In genomic region chr19:38524369-38524768, GRCh38 we compare ENCODE assay signal across 32 cellular contexts.
"Had no signal": no experiment of that assay in that cellular context is flagged by ENCODE, and none has a peak within 500 bp of the region (broad histone marks: within the 10 kb centered on the region; RNA-seq: fewer than 3 reads in every experiment).

No MANE protein-coding gene starts in this region.

- H3K9me3 ChIP-seq: ascending aorta, breast epithelium, colonic mucosa, esophagus muscularis mucosa, gastrocnemius medialis, heart left ventricle had no signal

- H3K4me3 ChIP-seq: ascending aorta, breast epithelium, cardiac muscle cell, colonic mucosa, esophagus muscularis mucosa, gastrocnemius medialis, heart left ventricle had no signal

- H3K27ac ChIP-seq: ascending aorta, breast epithelium, cardiac muscle cell, colonic mucosa, esophagus muscularis mucosa, foreskin keratinocyte, gastrocnemius medialis, heart left ventricle had no signal

- H3K4me1 ChIP-seq: ascending aorta, breast epithelium, colonic mucosa, esophagus muscularis mucosa, foreskin keratinocyte, gastrocnemius medialis, heart left ventricle had no signal

- H3K4me1 Mint-ChIP-seq: activated CD4-positive, alpha-beta T cell treated with anti-CD3 and anti-CD28 coated beads for 36 hours; activated CD8-positive, alpha-beta memory T cell treated with anti-CD3 and anti-CD28 coated beads, Interleukin-2, amount 10 ng/mL, durations not matched to agents 7 days and 5 days; endodermal cell had no signal

- H3K4me3 Mint-ChIP-seq: activated CD4-positive, alpha-beta memory T cell treated with anti-CD3 and anti-CD28 coated beads for 36 hours; activated CD4-positive, alpha-beta T cell treated with anti-CD3 and anti-CD28 coated beads for 36 hours; activated CD4-positive, alpha-beta T cell treated with anti-CD3 and anti-CD28 coated beads, Interleukin-2, amount 10 ng/mL, durations not matched to agents 24 days and 14 days; activated CD8-positive, alpha-beta memory T cell treated with anti-CD3 and anti-CD28 coated beads, Interleukin-2, amount 10 ng/mL, durations not matched to agents 7 days and 5 days; activated CD8-positive, alpha-beta T cell treated with anti-CD3 and anti-CD28 coated beads, Interleukin-2, amount 10 ng/mL, durations not matched to agents 7 days and 5 days; activated naive CD8-positive, alpha-beta T cell; activated T-cell treated with anti-CD3 and anti-CD28 coated beads, Interleukin-2, amount 50 U/mL, for 24 hours; activated T-cell treated with anti-CD3 and anti-CD28 coated beads, Interleukin-2, amount 50 U/mL, for 72 hours; brain; endodermal cell had no signal

- H3K27me3 Mint-ChIP-seq: activated CD4-positive, alpha-beta memory T cell treated with anti-CD3 and anti-CD28 coated beads for 36 hours; activated CD4-positive, alpha-beta T cell treated with anti-CD3 and anti-CD28 coated beads for 36 hours; activated CD4-positive, alpha-beta T cell treated with anti-CD3 and anti-CD28 coated beads, Interleukin-2, amount 10 ng/mL, durations not matched to agents 24 days and 14 days; activated naive CD8-positive, alpha-beta T cell; activated T-cell treated with anti-CD3 and anti-CD28 coated beads, Interleukin-2, amount 50 U/mL, for 24 hours had no signal

- ATAC-seq: activated CD4-positive, alpha-beta T cell treated with anti-CD3 and anti-CD28 coated beads for 36 hours; activated CD8-positive, alpha-beta memory T cell treated with anti-CD3 and anti-CD28 coated beads, Interleukin-2, amount 10 ng/mL, durations not matched to agents 7 days and 5 days; activated CD8-positive, alpha-beta T cell treated with anti-CD3 and anti-CD28 coated beads, Interleukin-2, amount 10 ng/mL, durations not matched to agents 7 days and 5 days; activated T-cell treated with anti-CD3 and anti-CD28 coated beads, Interleukin-2, amount 50 U/mL, for 72 hours; foreskin keratinocyte; gastrocnemius medialis; heart left ventricle had no signal

- H3K36me3 Mint-ChIP-seq: activated CD4-positive, alpha-beta memory T cell treated with anti-CD3 and anti-CD28 coated beads for 36 hours; activated CD8-positive, alpha-beta memory T cell treated with anti-CD3 and anti-CD28 coated beads, Interleukin-2, amount 10 ng/mL, durations not matched to agents 7 days and 5 days; activated naive CD8-positive, alpha-beta T cell had no signal

- DNase-seq: activated CD4-positive, alpha-beta memory T cell treated with anti-CD3 and anti-CD28 coated beads for 36 hours; activated CD4-positive, alpha-beta T cell treated with anti-CD3 and anti-CD28 coated beads for 36 hours; activated CD4-positive, alpha-beta T cell treated with anti-CD3 and anti-CD28 coated beads, Interleukin-2, amount 10 ng/mL, durations not matched to agents 24 days and 14 days; activated CD4-positive, CD25-positive, alpha-beta regulatory T cell; activated CD4-positive, CD25-positive, alpha-beta regulatory T cell treated with anti-CD3 and anti-CD28 coated beads, Interleukin-2, amount 50 U/mL, for 72 hours; activated CD8-positive, alpha-beta memory T cell treated with anti-CD3 and anti-CD28 coated beads, Interleukin-2, amount 10 ng/mL, durations not matched to agents 7 days and 5 days; activated CD8-positive, alpha-beta memory T cell treated with anti-CD3 and anti-CD28 coated beads, Interleukin-2, amount 50 U/mL, for 4 hours; activated CD8-positive, alpha-beta T cell treated with anti-CD3 and anti-CD28 coated beads, Interleukin-2, amount 10 ng/mL, durations not matched to agents 7 days and 5 days; activated effector memory CD4-positive, alpha-beta T cell treated with Interleukin-2 at 50 U/mL for 16 hours; activated gamma-delta T cell treated with Interleukin-2 at 50 U/mL for 16 hours; activated naive CD4-positive, alpha-beta T cell treated with anti-CD3 and anti-CD28 coated beads, Interleukin-2, amount 50 U/mL, for 16 hours; activated naive CD4-positive, alpha-beta T cell treated with Interleukin-2 at 50 U/mL for 16 hours; activated T-cell treated with anti-CD3 and anti-CD28 coated beads for 4 hours; activated T-cell treated with anti-CD3 and anti-CD28 coated beads, Interleukin-2, amount 50 U/mL, for 24 hours; activated T-cell treated with anti-CD3 and anti-CD28 coated beads, Interleukin-2, amount 50 U/mL, for 72 hours; central memory CD4-positive, alpha-beta T cell; cerebellar nuclear complex; colonic mucosa; effector memory CD4-positive, alpha-beta T cell; endodermal cell; erythroblast; foreskin keratinocyte; gastrocnemius medialis; glutamatergic neuron; heart left ventricle; T-helper 2 cell had no signal

- H3K27ac Mint-ChIP-seq: activated CD4-positive, alpha-beta memory T cell treated with anti-CD3 and anti-CD28 coated beads for 36 hours; activated CD4-positive, alpha-beta T cell treated with anti-CD3 and anti-CD28 coated beads for 36 hours; activated CD4-positive, alpha-beta T cell treated with anti-CD3 and anti-CD28 coated beads, Interleukin-2, amount 10 ng/mL, durations not matched to agents 24 days and 14 days; activated CD8-positive, alpha-beta memory T cell treated with anti-CD3 and anti-CD28 coated beads, Interleukin-2, amount 10 ng/mL, durations not matched to agents 7 days and 5 days; activated CD8-positive, alpha-beta T cell treated with anti-CD3 and anti-CD28 coated beads, Interleukin-2, amount 10 ng/mL, durations not matched to agents 7 days and 5 days; activated naive CD8-positive, alpha-beta T cell; activated T-cell treated with anti-CD3 and anti-CD28 coated beads, Interleukin-2, amount 50 U/mL, for 24 hours; activated T-cell treated with anti-CD3 and anti-CD28 coated beads, Interleukin-2, amount 50 U/mL, for 72 hours; endodermal cell had no signal

- H3K36me3 ChIP-seq: ascending aorta, breast epithelium, cardiac muscle cell, colonic mucosa, esophagus muscularis mucosa, heart left ventricle had no signal

- H3K9me3 Mint-ChIP-seq: activated CD4-positive, alpha-beta memory T cell treated with anti-CD3 and anti-CD28 coated beads for 36 hours; activated CD4-positive, alpha-beta T cell treated with anti-CD3 and anti-CD28 coated beads, Interleukin-2, amount 10 ng/mL, durations not matched to agents 24 days and 14 days; activated T-cell treated with anti-CD3 and anti-CD28 coated beads, Interleukin-2, amount 50 U/mL, for 24 hours; activated T-cell treated with anti-CD3 and anti-CD28 coated beads, Interleukin-2, amount 50 U/mL, for 72 hours; endodermal cell had no signal
